In genomic region chr10:78044179-78044578, GRCh38 we compare ENCODE assay signal across 1 cellular context.
TF ChIP-seq lines count a peak whose summit lies in the region.

No MANE protein-coding gene starts in this region.

TF ChIP-seq in K562, 482 proteins besides CTCF, POLR2A, EP300 and RAD21:
- TF ChIP-seq HBP1 (CRISPR knock-in tag; IDR thresholded peaks at IDR 0.05) (peak; percentile 72; the same call in 1 of the 2 replicates), RCOR1 (IDR thresholded peaks at IDR 0.05; ENCODE audit: borderline replicate concordance in 1 of 2, low read depth in 2 of 2, low read length in 2 of 2) (no peak), GATA2 (CRISPR knock-in tag; IDR thresholded peaks at IDR 0.05) (0 out of 2 replicates have a peak, but pooled peaks have one; percentile 43)
TF ChIP-seq in K562: peak in this region for 2.
